In the genomic region with DNA sequence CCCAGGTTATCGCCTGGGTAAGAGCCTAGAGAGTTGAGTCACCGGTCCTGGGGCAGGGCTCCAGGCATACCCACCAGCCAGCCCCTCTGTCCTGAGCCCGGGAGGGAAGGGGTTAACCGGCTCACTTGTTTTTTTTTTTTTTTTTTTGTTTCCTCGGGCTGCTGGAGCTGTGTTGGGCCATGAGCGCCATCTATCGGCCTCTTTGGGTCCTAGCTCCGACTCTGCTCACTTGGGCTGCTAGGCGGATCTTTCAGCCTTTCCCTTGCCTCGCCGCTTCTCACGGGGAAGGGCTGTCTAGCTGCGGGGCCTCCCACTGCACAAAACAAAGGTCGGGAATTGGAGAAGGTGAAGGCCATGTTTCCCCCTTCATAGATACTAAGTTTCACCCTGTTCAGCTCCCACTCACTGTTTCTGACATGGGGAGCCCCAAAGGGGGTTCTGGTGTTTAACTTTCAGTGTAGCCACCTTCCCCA, we compare ENCODE assay signal across 8 cellular contexts. TPM values are rescaled to one million over a fixed set of nuclear protein-coding genes. Genes with fewer than 3 reads are reported as not detected.
DNase-seq lines count a peak whose midpoint lies in the region; ATAC-seq and TF ChIP-seq lines count a peak whose summit lies in the region.

No MANE protein-coding gene starts in this region.

- H3K27ac ChIP-seq in PC-3 (ENCODE audit: low read length) (no peak overlapping the region), esophagus squamous epithelium (no peak overlapping the region)

- H3K79me2 ChIP-seq in PC-3 (ENCODE audit: low read length) = peaks cover 15% of the 10 kb centered on the region

- H3K4me1 ChIP-seq in PC-3 (ENCODE audit: insufficient read depth, low read length) = peaks cover 24% of the 10 kb centered on the region
- peaks cover 11 to 50% (median 22%) of the 10 kb centered on the region in 3 donors for H3K4me1 ChIP-seq in esophagus squamous epithelium

- H3K9me3 ChIP-seq in PC-3 (ENCODE audit: low read length) (no peaks in the 10 kb centered on the region), esophagus squamous epithelium (no peaks in the 10 kb centered on the region)

- no peak overlapping the region for H3K4me3 ChIP-seq in GM12875 (ENCODE audit: low read depth, low read length)
- peak overlapping the region; percentile 26; the same call in 1 of the 2 replicates for H3K4me3 ChIP-seq in PC-3 (ENCODE audit: low read length)
- H3K4me3 ChIP-seq in esophagus squamous epithelium = no peak overlapping the region

- TF ChIP-seq POLR2A in esophagus squamous epithelium (IDR thresholded peaks at IDR 0.05) = no peak

- peak; percentile 32 for DNase-seq in KG1 (lab: John Stamatoyannopoulos, UW)
- peak; percentile 84 for DNase-seq in PC-3
- DNase-seq in activated T-cell treated with anti-CD3 and anti-CD28 coated beads for 4 hours = peak; percentile 71
- no peak for DNase-seq in esophagus squamous epithelium (lab: John Stamatoyannopoulos, UW)
- peak; percentile 66 to 89 (median 77) for DNase-seq in naive thymus-derived CD8-positive, alpha-beta T cell
- DNase-seq in stimulated activated CD8-positive, alpha-beta memory T cell treated with anti-CD3 and anti-CD28 coated beads, Interleukin-7, amount 100 ng/mL, for 48 hours (ENCODE audit: extremely low read depth in 1 of 2, low read depth in 1 of 2) = peak; percentile 23 to 53

- ATAC-seq in PC-3 = peak; percentile 61
- ATAC-seq in naive thymus-derived CD8-positive, alpha-beta T cell = peak; percentile 63 to 64
- no peak for ATAC-seq in HG03139 (IDR thresholded peaks at IDR 0.05; ENCODE audit: unreplicated experiment)

- H3K4me1 Mint-ChIP-seq in naive thymus-derived CD8-positive, alpha-beta T cell = peaks cover 7 to 40% (median 23%) of the 10 kb centered on the region in 4 donors

- no peaks in the 10 kb centered on the region for H3K9me2 ChIP-seq in PC-3 (replicated peaks; ENCODE audit: low read length)

- H3K27ac Mint-ChIP-seq in naive thymus-derived CD8-positive, alpha-beta T cell = peak overlapping the region in 1 of 10 donors; percentile 43

- TF ChIP-seq CTCF in GM12875 (IDR thresholded peaks at IDR 0.05; ENCODE audit: borderline replicate concordance, insufficient read depth, low read depth, low read length) = peak; percentile 87
- TF ChIP-seq CTCF in PC-3 (conservative IDR thresholded peaks at IDR 0.05; ENCODE audit: low read depth, low read length) = peak; percentile 85
- TF ChIP-seq CTCF in esophagus squamous epithelium (IDR thresholded peaks at IDR 0.05) = peak; percentile 65 to 83 (median 78)

- H3K36me3 ChIP-seq in PC-3 (ENCODE audit: low read depth, low read length) (no peaks in the 10 kb centered on the region), esophagus squamous epithelium (peaks cover 0 to 7% (median 0%) of the 10 kb centered on the region in 3 donors)

- peak overlapping the region; percentile 73 for H2AFZ ChIP-seq in PC-3 (ENCODE audit: low read length)

- intact Hi-C loops in PC-3 (cut with micrococcal nuclease) (loop anchor here (1.0 kb wide), 1 partner anchor 159 kb away; no protein-coding TSS in a partner anchor), esophagus squamous epithelium (cut with DNase I) (loop anchor here (5.0 kb wide), 1 partner anchor 159 kb away; the partner anchor contains the start of gene HOXC5)

- peaks cover 0 to 4% (median 0%) of the 10 kb centered on the region in 3 donors for H3K36me3 Mint-ChIP-seq in naive thymus-derived CD8-positive, alpha-beta T cell

- POLR2A ChIA-PET in PC-3 (lab: Charles Lee; ENCODE audit: unreplicated experiment) = interaction anchor here (0.6 to 1.0 kb wide), 3 partner anchors 151 to 186 kb away, joined by 3 to 14 read pairs (median 9); no protein-coding TSS in a partner anchor
- POLR2A ChIA-PET in naive thymus-derived CD8-positive, alpha-beta T cell (lab: Charles Lee) = interaction anchor here (0.6 to 2.6 kb wide), 4 partner anchors 10 to 176 kb away, joined by 3 to 18 read pairs (median 4); partner anchors contain the start of gene HOXC5

- H3F3A ChIP-seq in PC-3 (ENCODE audit: low read length, unreplicated experiment) = no peaks in the 10 kb centered on the region

- H3K27me3 ChIP-seq in PC-3 (ENCODE audit: low read length) (no peaks in the 10 kb centered on the region), esophagus squamous epithelium (peaks cover 0 to 60% (median 0%) of the 10 kb centered on the region in 4 donors)

- 0 to 5% methylated on average over 8 to 14 of the region's 14 CpGs for WGBS in esophagus squamous epithelium, 2 donors

- CTCF ChIA-PET in PC-3 (lab: Charles Lee) = interaction anchor here (0.5 to 1.7 kb wide), 12 partner anchors 8 to 514 kb away, joined by 3 to 45 read pairs (median 6); partner anchors contain the start of genes HOXC5, HOXC6 and HOXC8

- no peak overlapping the region for H3K9ac ChIP-seq in PC-3 (ENCODE audit: low read length)

- H4K20me1 ChIP-seq in PC-3 (ENCODE audit: low read length) = no peaks in the 10 kb centered on the region

- BruUV-seq in PC-3 (replicated peaks; lab: Mats Ljungman, UMichigan) = no TSS peak

- peak overlapping the region; percentile 69 for H3K4me2 ChIP-seq in PC-3 (ENCODE audit: low read length)

- peak overlapping the region in 2 of 10 donors; percentile 15 to 26 for H3K4me3 Mint-ChIP-seq in naive thymus-derived CD8-positive, alpha-beta T cell

- peaks cover 31 to 60% (median 42%) of the 10 kb centered on the region in 5 donors for H3K27me3 Mint-ChIP-seq in naive thymus-derived CD8-positive, alpha-beta T cell

- no peaks in the 10 kb centered on the region for H3K9me3 Mint-ChIP-seq in naive thymus-derived CD8-positive, alpha-beta T cell

RNA-seq across cellular contexts. Expression of gene SMUG1, which starts 2.8 kb away (rescaled TPM):
- total RNA-seq in PC-3 (2014; rRNA removed) (69.8 and 93.5 TPM in 2 replicates), esophagus squamous epithelium (10 to 100 TPM; 30.5 to 44.1 (median 38.7) TPM)
- 10 to 100 TPM; 21.0 to 22.0 TPM for total RNA-seq in naive thymus-derived CD8-positive, alpha-beta T cell
- 10 to 100 TPM; 15.4 to 23.6 (median 17.6) TPM for polyA plus RNA-seq in naive thymus-derived CD8-positive, alpha-beta T cell
